In the genomic region with DNA sequence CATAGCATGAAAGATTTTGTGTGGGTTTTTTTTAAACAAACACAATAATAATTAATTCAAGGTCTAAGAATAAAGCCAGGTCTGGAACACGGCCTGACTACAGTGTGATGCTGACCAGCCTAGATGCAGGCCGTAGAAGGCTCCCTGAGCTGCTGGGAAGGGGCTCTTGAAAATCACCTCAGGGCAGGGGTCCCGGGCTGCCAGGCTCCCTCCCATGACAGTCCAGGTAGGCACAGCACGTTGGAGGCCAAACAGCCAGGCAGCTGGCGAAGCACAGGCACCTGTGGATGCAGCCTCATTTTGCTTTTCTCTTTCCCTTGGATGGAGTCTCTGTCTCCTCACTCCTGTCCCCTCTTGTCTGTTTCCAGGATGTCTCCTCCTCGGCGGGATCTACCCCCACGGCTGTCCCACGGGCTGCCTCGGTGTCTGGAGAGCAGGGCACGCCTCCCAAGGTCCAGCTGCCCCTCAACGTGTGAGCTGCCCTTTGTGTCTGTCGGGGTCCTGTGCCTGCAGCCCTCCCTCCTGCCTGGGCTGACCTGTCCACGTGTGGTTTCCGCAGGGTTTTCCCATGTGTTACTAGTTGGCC, we compare ENCODE assay signal across 17 cellular contexts.
"Had no signal": no experiment of that assay in that cellular context is flagged by ENCODE, and none has a peak within 500 bp of the region (broad histone marks: within the 10 kb centered on the region; RNA-seq: fewer than 3 reads in every experiment).

No MANE protein-coding gene starts in this region.

- H3K27ac ChIP-seq: colonic mucosa, suprapubic skin had no signal

- H3K36me3 ChIP-seq: colonic mucosa, suprapubic skin had no signal

- H3K4me3 ChIP-seq: colonic mucosa, dorsolateral prefrontal cortex, stomach, suprapubic skin had no signal

- H3K9me3 ChIP-seq: colonic mucosa, stomach, suprapubic skin had no signal

- H3K4me1 ChIP-seq: colonic mucosa, suprapubic skin had no signal

- H3K27me3 ChIP-seq: colonic mucosa, dorsolateral prefrontal cortex, stomach, suprapubic skin had no signal

- ATAC-seq: effector memory CD8-positive, alpha-beta T cell; esophagus mucosa; left ventricle myocardium superior; T-helper 17 cell had no signal

- DNase-seq: activated B cell treated with CpG ODN at 0.5 μM for 24 hours; activated CD4-positive, alpha-beta memory T cell treated with anti-CD3 and anti-CD28 coated beads for 36 hours; activated CD4-positive, alpha-beta T cell treated with anti-CD3 and anti-CD28 coated beads for 4 hours; activated effector memory CD4-positive, alpha-beta T cell treated with anti-CD3 and anti-CD28 coated beads, Interleukin-2, amount 50 U/mL, for 16 hours; activated naive CD4-positive, alpha-beta T cell treated with anti-CD3 and anti-CD28 coated beads, Interleukin-2, amount 50 U/mL, for 16 hours; colonic mucosa; effector memory CD8-positive, alpha-beta T cell; hippocampal formation; left ventricle myocardium superior; naive B cell; stimulated activated CD4-positive, alpha-beta T cell treated with anti-CD3 and anti-CD28 coated beads, Interleukin-12 subunit alpha, Interleukin-12 subunit beta, amount 100 ng/mL, for 4 hours; stomach; SW 1271; T-helper 17 cell had no signal
